ENCODE assay signal across 15 cellular contexts in genomic region chr19:11064831-11065303, GRCh38. TPM values are rescaled to one million over a fixed set of nuclear protein-coding genes. Genes with fewer than 3 reads are reported as not detected.
DNase-seq lines count a peak whose midpoint lies in the region; ATAC-seq, FAIRE-seq and TF ChIP-seq lines count a peak whose summit lies in the region.
"Had no signal": no experiment of that assay in that cellular context is flagged by ENCODE, and none has a peak within 500 bp of the region (broad histone marks: within the 10 kb centered on the region; RNA-seq: fewer than 3 reads in every experiment).

No MANE protein-coding gene starts in this region.

- H3K4me2 ChIP-seq in H1 (ENCODE audit: insufficient read depth in 1 of 2, low read depth in 2 of 2, low read length in 2 of 2) (no peak overlapping the region), OCI-LY7 (ENCODE audit: low read length) (no peak overlapping the region)
- H3K4me2 ChIP-seq: BLaER1 had no signal

- no peaks in the 10 kb centered on the region for H3K79me2 ChIP-seq in H1 (ENCODE audit: control insufficient read depth in 1 of 2, insufficient read depth in 2 of 2, low read length in 2 of 2)
- H3K79me2 ChIP-seq in OCI-LY7 (ENCODE audit: insufficient read depth, low read depth, low read length), result no peaks in the 10 kb centered on the region

- H2BK5ac ChIP-seq in H1 (ENCODE audit: low read depth, low read length), result no peak overlapping the region

- H3K23ac ChIP-seq in H1 (ENCODE audit: insufficient read length), result no peak overlapping the region

- H4K20me1 ChIP-seq in H1 (replicated peaks in 1 of 2; ENCODE audit: control insufficient read depth in 1 of 2, insufficient read depth in 2 of 2, low read length in 2 of 2) (peaks cover 0 to 1% of the 10 kb centered on the region in 2 experiments), OCI-LY7 (ENCODE audit: insufficient read depth, low read length) (no peaks in the 10 kb centered on the region)

- TF ChIP-seq POLR2A in H1 (IDR thresholded peaks at IDR 0.05; ENCODE audit: control extremely low read depth in 1 of 2, low read depth in 2 of 2, low read length in 2 of 2), result no peak

- BruUV-seq in OCI-LY7 (replicated peaks; lab: Mats Ljungman, UMichigan), result no TSS peak

- H3K4me3 ChIP-seq in H1 (ENCODE audit: extremely low read depth in 1 of 4, insufficient read depth in 2 of 4, low read depth in 3 of 4, low read length in 4 of 4) (no peak overlapping the region), mucosa of descending colon (no peak overlapping the region), OCI-LY7 (ENCODE audit: low read depth, low read length, poor library complexity, severe bottlenecking) (no peak overlapping the region), colonic mucosa (no peak overlapping the region)
- H3K4me3 ChIP-seq: BLaER1 had no signal

- H3K9ac ChIP-seq in H1 (replicated peaks in 1 of 4; ENCODE audit: extremely low read depth in 1 of 4, low read depth in 3 of 4, low read length in 3 of 4), result no peak overlapping the region
- no peak overlapping the region for H3K9ac ChIP-seq in colonic mucosa (ENCODE audit: low read depth in 2 of 2, low read length in 2 of 2)
- H3K9ac ChIP-seq: BLaER1 had no signal

- H2AK5ac ChIP-seq in H1 (ENCODE audit: low read depth, low read length), result no peak overlapping the region

- H3K4me1 ChIP-seq in H1 (replicated peaks in 1 of 4; ENCODE audit: control insufficient read depth in 3 of 4, insufficient read depth in 4 of 4, low read length in 3 of 4) (peaks cover 0 to 3% (median under 1%) of the 10 kb centered on the region in 4 experiments; a peak in 1 of 7 replicates), mucosa of descending colon (ENCODE audit: low read depth) (no peaks in the 10 kb centered on the region), OCI-LY7 (ENCODE audit: insufficient read depth, low read length, poor library complexity, severe bottlenecking) (no peaks in the 10 kb centered on the region), colonic mucosa (no peaks in the 10 kb centered on the region)

- 0 out of 2 replicates have a peak overlapping the region, but pooled peaks have one; percentile 48 for H2BK20ac ChIP-seq in H1 (ENCODE audit: low read length)

- H2BK120ac ChIP-seq in H1 (replicated peaks; ENCODE audit: low read depth, low read length), result no peak overlapping the region

- POLR2A ChIA-PET in H1 (lab: Charles Lee; ENCODE audit: partially characterized antibody) (interaction anchor here (0.7 to 3.7 kb wide), 3 partner anchors 24 to 98 kb away, joined by 3 to 16 read pairs (median 3); partner anchors contain the start of gene LDLR), OCI-LY7 (lab: Charles Lee) (no interaction called here)

- no peak overlapping the region for H3K4ac ChIP-seq in H1 (replicated peaks; ENCODE audit: insufficient read length, low read depth, low read length)

- intact Hi-C loops in mucosa of descending colon (cut with DNase I, micrococcal nuclease), result no loop called here
- intact Hi-C loops in OCI-LY7 (cut with micrococcal nuclease; ENCODE audit: unreplicated experiment), result no loop called here
- intact Hi-C loops in colonic mucosa (cut with DNase I), result no loop called here

- H4K5ac ChIP-seq in H1 (ENCODE audit: insufficient read length, low read depth, low read length), result no peak overlapping the region

- CTCF ChIA-PET in H1 (lab: Charles Lee; ENCODE audit: partially characterized antibody) (interaction anchor here (0.6 to 2.4 kb wide), 5 partner anchors 10 to 176 kb away, joined by 3 to 8 read pairs (median 3); no protein-coding TSS in a partner anchor), OCI-LY7 (lab: Charles Lee; ENCODE audit: unreplicated experiment) (no interaction called here)

- H4K91ac ChIP-seq in H1 (replicated peaks; ENCODE audit: insufficient read length, low read length), result no peak overlapping the region

- H3K56ac ChIP-seq in H1 (replicated peaks; ENCODE audit: insufficient read length, low read depth, low read length), result no peak overlapping the region

- TF ChIP-seq CTCF in H1 (IDR thresholded peaks at IDR 0.05; ENCODE audit: control extremely low read depth in 1 of 3, insufficient read depth in 1 of 3, low read depth in 1 of 3, low read length in 3 of 3) (no peak; a peak in 1 of 4 replicates), mucosa of descending colon (IDR thresholded peaks at IDR 0.05) (no peak), OCI-LY7 (conservative IDR thresholded peaks at IDR 0.05; ENCODE audit: low read length) (no peak), colonic mucosa (IDR thresholded peaks at IDR 0.05) (no peak)

- no peak for TF ChIP-seq EP300 in H1 (IDR thresholded peaks at IDR 0.05; ENCODE audit: borderline replicate concordance in 1 of 2, low read depth in 2 of 2, low read length in 2 of 2)

- no peaks in the 10 kb centered on the region for H3K23me2 ChIP-seq in H1 (ENCODE audit: low read depth, low read length)

- FAIRE-seq in H1 (lab: Jason Lieb, UNC) (no peak), GM19239 (lab: Jason Lieb, UNC) (no peak)
- FAIRE-seq: kidney had no signal

- DNase-seq in AG08396 (ENCODE audit: low spot score) (peak; percentile 47), NCI-H460 (ENCODE audit: extremely low read depth, low read depth) (peak; percentile 3), H1 (ENCODE audit: low read depth in 1 of 2, low spot score in 2 of 2) (no peak), mucosa of descending colon (no peak), GM19239 (ENCODE audit: insufficient read length, low spot score) (no peak), cerebellum (ENCODE audit: low spot score) (no peak), OCI-LY7 (ENCODE audit: low spot score) (no peak), colonic mucosa (no peak)
- DNase-seq: activated CD8-positive, alpha-beta memory T cell treated with anti-CD3 and anti-CD28 coated beads, Interleukin-2, amount 50 U/mL, for 48 hours; brain microvascular endothelial cell; kidney; NCI-H1092; NCI-H774; occipital lobe had no signal

- no peaks in the 10 kb centered on the region; the same call in 1 of the 2 replicates for H3K79me1 ChIP-seq in H1 (ENCODE audit: low read depth, low read length)

- TF ChIP-seq RAD21 in H1 (IDR thresholded peaks at IDR 0.05 in 1 of 2, conservative IDR thresholded peaks at IDR 0.05 in 1 of 2; ENCODE audit: low read depth in 2 of 2, low read length in 2 of 2), result no peak

- H3K9me3 ChIP-seq in H1 (ENCODE audit: insufficient read depth in 2 of 2, low read depth in 1 of 2, low read length in 1 of 2) (no peaks in the 10 kb centered on the region), mucosa of descending colon (no peaks in the 10 kb centered on the region), OCI-LY7 (ENCODE audit: low read length) (no peaks in the 10 kb centered on the region), colonic mucosa (no peaks in the 10 kb centered on the region)
- H3K9me3 ChIP-seq: BLaER1 had no signal

- H3K27ac ChIP-seq in H1 (ENCODE audit: low read depth, low read length) (no peak overlapping the region), OCI-LY7 (ENCODE audit: low read depth, low read length, poor library complexity, severe bottlenecking) (no peak overlapping the region), colonic mucosa (no peak overlapping the region)
- H3K27ac ChIP-seq: BLaER1, brain microvascular endothelial cell had no signal

- H2BK12ac ChIP-seq in H1 (ENCODE audit: low read depth, low read length), result no peak overlapping the region

- WGBS in H1 (ENCODE audit: extremely low coverage in 1 of 2, insufficient coverage in 1 of 2, insufficient read length in 1 of 2, insufficient replicate concordance in 2 of 2, low coverage in 1 of 2, low lambda C conversion rate in 2 of 2, missing lambda C conversion rate in 1 of 2), 2 experiments, result 88% methylated on average over 10 of the region's 10 CpGs; no CpG with 5 or more reads in 1 of the 2 experiments

- no peak overlapping the region for H3K18ac ChIP-seq in H1 (ENCODE audit: extremely low read depth, low read length)

- H3K9me2 ChIP-seq in OCI-LY7 (ENCODE audit: insufficient read depth, low read length), result no peaks in the 10 kb centered on the region

- peak; percentile 8 for ATAC-seq in mucosa of descending colon

- H3K27me3 ChIP-seq in H1 (replicated peaks in 1 of 4; ENCODE audit: control insufficient read depth in 3 of 4, extremely low read depth in 1 of 4, insufficient read depth in 3 of 4, low read length in 3 of 4) (no peaks in the 10 kb centered on the region), colonic mucosa (no peaks in the 10 kb centered on the region)
- H3K27me3 ChIP-seq: BLaER1, brain microvascular endothelial cell had no signal

- H3K14ac ChIP-seq in H1 (ENCODE audit: insufficient read length), result no peak overlapping the region

- H4K8ac ChIP-seq in H1 (ENCODE audit: extremely low read depth, insufficient read depth, low read length), result no peak overlapping the region

- H2BK15ac ChIP-seq in H1 (ENCODE audit: low read length), result no peak overlapping the region

- peaks cover 8 to 39% (median 22%) of the 10 kb centered on the region in 4 experiments; a peak in 6 of 8 replicates for H3K36me3 ChIP-seq in H1 (ENCODE audit: control insufficient read depth in 2 of 4, insufficient read depth in 4 of 4, low read length in 3 of 4)
- peaks cover 4% of the 10 kb centered on the region for H3K36me3 ChIP-seq in mucosa of descending colon (ENCODE audit: low read depth)
- peaks cover 79% of the 10 kb centered on the region for H3K36me3 ChIP-seq in OCI-LY7 (ENCODE audit: insufficient read depth, low read length)
- no peaks in the 10 kb centered on the region for H3K36me3 ChIP-seq in colonic mucosa

- H2AFZ ChIP-seq in H1 (ENCODE audit: low read length), result no peak overlapping the region
- H2AFZ ChIP-seq in OCI-LY7 (ENCODE audit: low read length), result no peak overlapping the region

TF ChIP-seq in H1, 55 proteins besides CTCF, POLR2A, EP300 and RAD21 (continues in another document):
- TF ChIP-seq MAFK (IDR thresholded peaks at IDR 0.05; ENCODE audit: low read depth, low read length), result peak; percentile 100
- TF ChIP-seq RBBP5 (IDR thresholded peaks at IDR 0.05; ENCODE audit: borderline replicate concordance, low read depth, low read length), result no peak
- TF ChIP-seq BACH1 (IDR thresholded peaks at IDR 0.05; ENCODE audit: low read length), result peak; percentile 99
- no peak for TF ChIP-seq TAF1 (IDR thresholded peaks at IDR 0.05; ENCODE audit: low read depth, low read length)

RNA-seq across cellular contexts. Expression of gene LDLR, which starts 24.4 kb away (rescaled TPM):
- total RNA-seq in NCI-H460 (2014; rRNA removed; shearing (Covaris generic)), result 30.4 and 33.7 TPM in 2 replicates
- 40.3 and 47.5 TPM in 2 replicates for polyA plus RNA-seq in NCI-H460 (2014; cell fraction: nucleus; rRNA removed)
- total RNA-seq in H1 (2021; fragmentation: NEBNext Ultra II Directional; extraction: Animal tissue kit (Norgen Biotek cat#: 25700)), result 118 and 119 TPM in 2 replicates
- polyA plus RNA-seq in H1 (2011; rRNA removed), result 70.1 and 85.9 TPM in 2 replicates
- 53.4 TPM for polyA plus RNA-seq in H1 (2011; cell fraction: cytosol; rRNA removed)
- polyA plus RNA-seq in H1 (2011; cell fraction: nucleus; rRNA removed), result 101 TPM
- 80.2 to 99.5 TPM (median 83.2 TPM) in 4 replicates for polyA plus RNA-seq in H1 (2012, experiment 1 of 2)
- 59.0 TPM for polyA plus RNA-seq in H1 (2012, experiment 2 of 2)
- 147 TPM for polyA plus RNA-seq in H1 (2013, experiment 1 of 2)
- polyA plus RNA-seq in H1 (2013, experiment 2 of 2), result 142 TPM
- 153 and 180 TPM in 2 replicates for polyA minus RNA-seq in H1 (2011; rRNA and poly(A)+ RNA removed)
- 94.0 TPM for polyA minus RNA-seq in H1 (2011; cell fraction: cytosol; rRNA and poly(A)+ RNA removed)
- 131 TPM for polyA minus RNA-seq in H1 (2011; cell fraction: nucleus; rRNA and poly(A)+ RNA removed)
- total RNA-seq in mucosa of descending colon, result 100 to 1,000 TPM in 2 of 3 donors, 10 to 100 TPM in 1; 83.9 to 147 (median 116) TPM
- total RNA-seq in cerebellum, result 36.6 TPM
- total RNA-seq in OCI-LY7 (2014; rRNA removed; shearing (Covaris generic)), result 61.8 and 88.3 TPM in 2 replicates
- total RNA-seq in OCI-LY7 (2022), result 99.1 and 101 TPM in 2 replicates
- total RNA-seq in colonic mucosa, result 100 to 1,000 TPM in 1 of 2 donors, 10 to 100 TPM in 1; 65.0 to 190 TPM

Comparison
In these comparisons a context has a peak if more than half of its experiments do, and no peak if none do; other contexts are left out.
1. DNase-seq: peak in AG08396 (single experiment) and NCI-H460 (single experiment); none in H1 (0 of 2), mucosa of descending colon (0 of 3), GM19239 (single experiment), cerebellum (single experiment), OCI-LY7 (single experiment) and colonic mucosa (single experiment).